ENCODE assay signal across 1 cellular context in genomic region chr1:241519308-241520079, GRCh38.
TF ChIP-seq lines count a peak whose summit lies in the region.

TSS of gene FH (minus strand) at chr1:241519755. CDS start at chr1:241519722, 33 bp downstream.

TF ChIP-seq in K562, 482 proteins besides CTCF, POLR2A, EP300 and RAD21 (continued from another document and continues in another):
- TF ChIP-seq ZBTB34 (CRISPR knock-in tag; IDR thresholded peaks at IDR 0.05) (no peak), MAX (CRISPR knock-in tag; IDR thresholded peaks at IDR 0.05) (peak; percentile 69), HNRNPUL1 (IDR thresholded peaks at IDR 0.05; ENCODE audit: low read length) (no peak), POLR2AphosphoS5 (IDR thresholded peaks at IDR 0.05; ENCODE audit: control insufficient read depth, insufficient read depth, low read depth, low read length) (peak; percentile 91), KDM1A (IDR thresholded peaks at IDR 0.05) (peak in 1 of 2 experiments; percentile 5; a peak in 2 of 4 replicates), ARID4B (CRISPR knock-in tag; IDR thresholded peaks at IDR 0.05) (no peak; the same call in 1 of the 2 replicates), ETS1 (conservative IDR thresholded peaks at IDR 0.05; ENCODE audit: control insufficient read depth, low read depth, low read length) (peak; percentile 71; the same call in 1 of the 2 replicates), CEBPG (CRISPR knock-in tag; IDR thresholded peaks at IDR 0.05) (no peak), CEBPG (tag; conservative IDR thresholded peaks at IDR 0.05 in 1 of 2, IDR thresholded peaks at IDR 0.05 in 1 of 2) (no peak), ZFX (CRISPR knock-in tag; IDR thresholded peaks at IDR 0.05) (peak; percentile 95), ARID3B (CRISPR knock-in tag; IDR thresholded peaks at IDR 0.05; ENCODE audit: borderline replicate concordance) (no peak; the same call in 1 of the 2 replicates), E4F1 (CRISPR knock-in tag; IDR thresholded peaks at IDR 0.05; ENCODE audit: borderline replicate concordance) (no peak), CTBP1 (IDR thresholded peaks at IDR 0.05; ENCODE audit: borderline replicate concordance) (peak; percentile 62; the same call in 1 of the 2 replicates), ZNF668 (CRISPR knock-in tag; IDR thresholded peaks at IDR 0.05) (no peak), NR2C2 (CRISPR knock-in tag; IDR thresholded peaks at IDR 0.05) (peak; percentile 67; the same call in 1 of the 2 replicates), NR2C2 (tag; IDR thresholded peaks at IDR 0.05) (peak; percentile 65), SREBF1 (IDR thresholded peaks at IDR 0.05; ENCODE audit: borderline replicate concordance, low read depth, low read length) (no peak), IRF1 (CRISPR knock-in tag; IDR thresholded peaks at IDR 0.05; ENCODE audit: borderline replicate concordance) (no peak), FOXK2 (conservative IDR thresholded peaks at IDR 0.05 in 1 of 2, IDR thresholded peaks at IDR 0.05 in 1 of 2; ENCODE audit: low read depth in 2 of 2) (peak; percentile 82; a peak in 3 of 4 replicates), L3MBTL2 (IDR thresholded peaks at IDR 0.05) (peak; percentile 92), ZBTB11 (CRISPR knock-in tag; IDR thresholded peaks at IDR 0.05) (0 out of 6 replicates have a peak, but pooled peaks of 1 of the 3 experiments have one; percentile 19), PRMT5 (CRISPR knock-in tag; IDR thresholded peaks at IDR 0.05) (no peak), PHF8 (IDR thresholded peaks at IDR 0.05; ENCODE audit: borderline replicate concordance, low read length) (peak; percentile 99), AFF4 (CRISPR knock-in tag; IDR thresholded peaks at IDR 0.05) (peak; percentile 49; the same call in 1 of the 2 replicates), ETS2 (tag; IDR thresholded peaks at IDR 0.05; ENCODE audit: borderline replicate concordance, poor library complexity, severe bottlenecking) (no peak), SAP30 (IDR thresholded peaks at IDR 0.05; ENCODE audit: borderline replicate concordance, insufficient read depth, low read depth, low read length, poor library complexity, severe bottlenecking) (peak; percentile 86), FUS (optimal IDR thresholded peaks at IDR 0.05; ENCODE audit: low read depth, low read length) (no peak), POLR2G (IDR thresholded peaks at IDR 0.05; ENCODE audit: low read depth, low read length) (peak; percentile 99), ZNF253 (CRISPR knock-in tag; conservative IDR thresholded peaks at IDR 0.05) (no peak), NBN (IDR thresholded peaks at IDR 0.05; ENCODE audit: low read depth) (0 out of 2 replicates have a peak, but pooled peaks have one; percentile 33), CREB1 (IDR thresholded peaks at IDR 0.05) (peak; percentile 70; the same call in 1 of the 2 replicates), CREB1 (CRISPR knock-in tag; IDR thresholded peaks at IDR 0.05) (peak; percentile 43; the same call in 1 of the 2 replicates), NKRF (IDR thresholded peaks at IDR 0.05; ENCODE audit: borderline replicate concordance) (peak; percentile 51; the same call in 1 of the 2 replicates), KLF13 (tag; IDR thresholded peaks at IDR 0.05; ENCODE audit: borderline replicate concordance, low read depth) (peak; percentile 58; the same call in 1 of the 2 replicates)
